ENCODE assay signal across 1 cellular context in the genomic region with DNA sequence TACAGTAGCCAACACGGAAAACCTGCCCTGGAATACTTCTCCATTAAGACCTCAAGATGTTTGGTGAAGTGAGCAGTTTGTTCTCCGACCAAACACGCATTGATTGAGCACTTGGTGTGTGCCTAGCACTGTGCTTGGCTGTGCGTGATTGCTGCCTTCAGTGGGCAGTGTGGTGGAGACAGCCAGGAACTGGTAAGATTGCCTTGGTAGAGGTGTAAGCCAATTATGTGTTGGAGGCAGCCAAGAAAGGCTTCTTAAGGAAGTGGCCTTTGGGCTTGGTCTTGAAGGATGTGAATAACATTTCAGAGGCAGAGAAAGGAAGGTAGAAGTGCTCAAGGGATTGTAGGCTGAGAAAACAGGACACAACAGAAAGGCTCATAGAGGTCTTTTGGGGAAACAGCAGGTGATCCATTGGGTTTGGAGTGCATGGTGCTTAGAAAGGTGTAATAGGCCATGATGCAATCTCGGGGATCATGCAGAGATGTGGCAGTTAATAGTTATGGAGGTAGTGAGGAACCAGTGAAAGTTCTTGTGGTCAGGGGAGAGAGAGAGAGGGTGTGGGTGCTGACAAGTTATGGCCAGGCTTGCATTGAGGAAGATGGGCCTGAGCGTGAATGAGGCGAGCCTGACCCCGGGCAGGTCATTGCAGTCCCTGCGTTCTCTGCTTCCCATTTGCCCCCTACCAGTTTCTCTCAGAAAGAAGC.
TF ChIP-seq lines count a peak whose summit lies in the region.

No MANE protein-coding gene starts in this region.

TF ChIP-seq in K562, 482 proteins besides CTCF, POLR2A, EP300 and RAD21 (continued from another document and continues in another):
- TF ChIP-seq USF1 (CRISPR knock-in tag; IDR thresholded peaks at IDR 0.05): no peak
- TF ChIP-seq HDAC2 (IDR thresholded peaks at IDR 0.05): peak; percentile 37; the same call in 1 of the 2 replicates
- no peak for TF ChIP-seq FOXP1 (CRISPR knock-in tag; IDR thresholded peaks at IDR 0.05)
- TF ChIP-seq, protein P1, sequence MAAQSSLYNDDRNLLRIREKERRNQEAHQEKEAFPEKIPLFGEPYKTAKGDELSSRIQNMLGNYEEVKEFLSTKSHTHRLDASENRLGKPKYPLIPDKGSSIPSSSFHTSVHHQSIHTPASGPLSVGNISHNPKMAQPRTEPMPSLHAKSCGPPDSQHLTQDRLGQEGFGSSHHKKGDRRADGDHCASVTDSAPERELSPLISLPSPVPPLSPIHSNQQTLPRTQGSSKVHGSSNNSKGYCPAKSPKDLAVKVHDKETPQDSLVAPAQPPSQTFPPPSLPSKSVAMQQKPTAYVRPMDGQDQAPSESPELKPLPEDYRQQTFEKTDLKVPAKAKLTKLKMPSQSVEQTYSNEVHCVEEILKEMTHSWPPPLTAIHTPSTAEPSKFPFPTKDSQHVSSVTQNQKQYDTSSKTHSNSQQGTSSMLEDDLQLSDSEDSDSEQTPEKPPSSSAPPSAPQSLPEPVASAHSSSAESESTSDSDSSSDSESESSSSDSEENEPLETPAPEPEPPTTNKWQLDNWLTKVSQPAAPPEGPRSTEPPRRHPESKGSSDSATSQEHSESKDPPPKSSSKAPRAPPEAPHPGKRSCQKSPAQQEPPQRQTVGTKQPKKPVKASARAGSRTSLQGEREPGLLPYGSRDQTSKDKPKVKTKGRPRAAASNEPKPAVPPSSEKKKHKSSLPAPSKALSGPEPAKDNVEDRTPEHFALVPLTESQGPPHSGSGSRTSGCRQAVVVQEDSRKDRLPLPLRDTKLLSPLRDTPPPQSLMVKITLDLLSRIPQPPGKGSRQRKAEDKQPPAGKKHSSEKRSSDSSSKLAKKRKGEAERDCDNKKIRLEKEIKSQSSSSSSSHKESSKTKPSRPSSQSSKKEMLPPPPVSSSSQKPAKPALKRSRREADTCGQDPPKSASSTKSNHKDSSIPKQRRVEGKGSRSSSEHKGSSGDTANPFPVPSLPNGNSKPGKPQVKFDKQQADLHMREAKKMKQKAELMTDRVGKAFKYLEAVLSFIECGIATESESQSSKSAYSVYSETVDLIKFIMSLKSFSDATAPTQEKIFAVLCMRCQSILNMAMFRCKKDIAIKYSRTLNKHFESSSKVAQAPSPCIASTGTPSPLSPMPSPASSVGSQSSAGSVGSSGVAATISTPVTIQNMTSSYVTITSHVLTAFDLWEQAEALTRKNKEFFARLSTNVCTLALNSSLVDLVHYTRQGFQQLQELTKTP (IDR thresholded peaks at IDR 0.05; ENCODE audit: low read depth in 1 of 2, partially characterized antibody in 2 of 2): peak; percentile 37 to 46
- no peak for TF ChIP-seq ARID2 (IDR thresholded peaks at IDR 0.05)
- TF ChIP-seq, protein P2, sequence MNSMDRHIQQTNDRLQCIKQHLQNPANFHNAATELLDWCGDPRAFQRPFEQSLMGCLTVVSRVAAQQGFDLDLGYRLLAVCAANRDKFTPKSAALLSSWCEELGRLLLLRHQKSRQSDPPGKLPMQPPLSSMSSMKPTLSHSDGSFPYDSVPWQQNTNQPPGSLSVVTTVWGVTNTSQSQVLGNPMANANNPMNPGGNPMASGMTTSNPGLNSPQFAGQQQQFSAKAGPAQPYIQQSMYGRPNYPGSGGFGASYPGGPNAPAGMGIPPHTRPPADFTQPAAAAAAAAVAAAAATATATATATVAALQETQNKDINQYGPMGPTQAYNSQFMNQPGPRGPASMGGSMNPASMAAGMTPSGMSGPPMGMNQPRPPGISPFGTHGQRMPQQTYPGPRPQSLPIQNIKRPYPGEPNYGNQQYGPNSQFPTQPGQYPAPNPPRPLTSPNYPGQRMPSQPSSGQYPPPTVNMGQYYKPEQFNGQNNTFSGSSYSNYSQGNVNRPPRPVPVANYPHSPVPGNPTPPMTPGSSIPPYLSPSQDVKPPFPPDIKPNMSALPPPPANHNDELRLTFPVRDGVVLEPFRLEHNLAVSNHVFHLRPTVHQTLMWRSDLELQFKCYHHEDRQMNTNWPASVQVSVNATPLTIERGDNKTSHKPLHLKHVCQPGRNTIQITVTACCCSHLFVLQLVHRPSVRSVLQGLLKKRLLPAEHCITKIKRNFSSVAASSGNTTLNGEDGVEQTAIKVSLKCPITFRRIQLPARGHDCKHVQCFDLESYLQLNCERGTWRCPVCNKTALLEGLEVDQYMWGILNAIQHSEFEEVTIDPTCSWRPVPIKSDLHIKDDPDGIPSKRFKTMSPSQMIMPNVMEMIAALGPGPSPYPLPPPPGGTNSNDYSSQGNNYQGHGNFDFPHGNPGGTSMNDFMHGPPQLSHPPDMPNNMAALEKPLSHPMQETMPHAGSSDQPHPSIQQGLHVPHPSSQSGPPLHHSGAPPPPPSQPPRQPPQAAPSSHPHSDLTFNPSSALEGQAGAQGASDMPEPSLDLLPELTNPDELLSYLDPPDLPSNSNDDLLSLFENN (IDR thresholded peaks at IDR 0.05; ENCODE audit: low read depth in 2 of 2, low read length in 2 of 2): no peak
- TF ChIP-seq ZNF436 (CRISPR knock-in tag; IDR thresholded peaks at IDR 0.05): no peak
- no peak for TF ChIP-seq CHD2 (IDR thresholded peaks at IDR 0.05; ENCODE audit: low read depth, low read length)
- peak; percentile 37; the same call in 1 of the 2 replicates for TF ChIP-seq JUND (IDR thresholded peaks at IDR 0.05; ENCODE audit: borderline replicate concordance, low read depth, low read length)
- no peak; the same call in 2 of the 3 replicates for TF ChIP-seq JUND (tag; IDR thresholded peaks at IDR 0.05; ENCODE audit: borderline replicate concordance, low read depth, low read length)
- no peak for TF ChIP-seq POLR2B (IDR thresholded peaks at IDR 0.05; ENCODE audit: low read depth, partially characterized antibody)
- TF ChIP-seq, protein P3, sequence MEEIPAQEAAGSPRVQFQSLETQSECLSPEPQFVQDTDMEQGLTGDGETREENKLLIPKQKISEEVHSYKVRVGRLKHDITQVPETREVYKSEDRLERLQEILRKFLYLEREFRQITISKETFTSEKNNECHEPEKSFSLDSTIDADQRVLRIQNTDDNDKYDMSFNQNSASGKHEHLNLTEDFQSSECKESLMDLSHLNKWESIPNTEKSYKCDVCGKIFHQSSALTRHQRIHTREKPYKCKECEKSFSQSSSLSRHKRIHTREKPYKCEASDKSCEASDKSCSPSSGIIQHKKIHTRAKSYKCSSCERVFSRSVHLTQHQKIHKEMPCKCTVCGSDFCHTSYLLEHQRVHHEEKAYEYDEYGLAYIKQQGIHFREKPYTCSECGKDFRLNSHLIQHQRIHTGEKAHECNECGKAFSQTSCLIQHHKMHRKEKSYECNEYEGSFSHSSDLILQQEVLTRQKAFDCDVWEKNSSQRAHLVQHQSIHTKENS (CRISPR knock-in tag; IDR thresholded peaks at IDR 0.05): no peak
- TF ChIP-seq, protein P4, sequence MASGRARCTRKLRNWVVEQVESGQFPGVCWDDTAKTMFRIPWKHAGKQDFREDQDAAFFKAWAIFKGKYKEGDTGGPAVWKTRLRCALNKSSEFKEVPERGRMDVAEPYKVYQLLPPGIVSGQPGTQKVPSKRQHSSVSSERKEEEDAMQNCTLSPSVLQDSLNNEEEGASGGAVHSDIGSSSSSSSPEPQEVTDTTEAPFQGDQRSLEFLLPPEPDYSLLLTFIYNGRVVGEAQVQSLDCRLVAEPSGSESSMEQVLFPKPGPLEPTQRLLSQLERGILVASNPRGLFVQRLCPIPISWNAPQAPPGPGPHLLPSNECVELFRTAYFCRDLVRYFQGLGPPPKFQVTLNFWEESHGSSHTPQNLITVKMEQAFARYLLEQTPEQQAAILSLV (tag; IDR thresholded peaks at IDR 0.05): peak; percentile 32; the same call in 1 of the 2 replicates
- peak; percentile 23; the same call in 1 of the 2 replicates for TF ChIP-seq HLTF (IDR thresholded peaks at IDR 0.05)
- TF ChIP-seq, protein P5, sequence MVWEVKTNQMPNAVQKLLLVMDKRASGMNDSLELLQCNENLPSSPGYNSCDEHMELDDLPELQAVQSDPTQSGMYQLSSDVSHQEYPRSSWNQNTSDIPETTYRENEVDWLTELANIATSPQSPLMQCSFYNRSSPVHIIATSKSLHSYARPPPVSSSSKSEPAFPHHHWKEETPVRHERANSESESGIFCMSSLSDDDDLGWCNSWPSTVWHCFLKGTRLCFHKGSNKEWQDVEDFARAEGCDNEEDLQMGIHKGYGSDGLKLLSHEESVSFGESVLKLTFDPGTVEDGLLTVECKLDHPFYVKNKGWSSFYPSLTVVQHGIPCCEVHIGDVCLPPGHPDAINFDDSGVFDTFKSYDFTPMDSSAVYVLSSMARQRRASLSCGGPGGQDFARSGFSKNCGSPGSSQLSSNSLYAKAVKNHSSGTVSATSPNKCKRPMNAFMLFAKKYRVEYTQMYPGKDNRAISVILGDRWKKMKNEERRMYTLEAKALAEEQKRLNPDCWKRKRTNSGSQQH (CRISPR knock-in tag; IDR thresholded peaks at IDR 0.05): no peak
- no peak for TF ChIP-seq CCNT2 (IDR thresholded peaks at IDR 0.05; ENCODE audit: borderline replicate concordance, extremely low read depth, insufficient read length, low read depth, low read length)
- no peak for TF ChIP-seq NR2C2 (CRISPR knock-in tag; IDR thresholded peaks at IDR 0.05)
- TF ChIP-seq NR2C2 (tag; IDR thresholded peaks at IDR 0.05): peak; percentile 85
- TF ChIP-seq HMGN3 (IDR thresholded peaks at IDR 0.05; ENCODE audit: borderline replicate concordance, extremely low read depth, insufficient read length, low read depth, low read length): no peak
- no peak for TF ChIP-seq NFE2L1 (tag; IDR thresholded peaks at IDR 0.05; ENCODE audit: borderline replicate concordance, low read depth)
- peak; percentile 86 for TF ChIP-seq CEBPG (CRISPR knock-in tag; IDR thresholded peaks at IDR 0.05)
- TF ChIP-seq CEBPG (tag; conservative IDR thresholded peaks at IDR 0.05 in 1 of 2, IDR thresholded peaks at IDR 0.05 in 1 of 2): peak; percentile 86 to 91
- TF ChIP-seq RNF2 (IDR thresholded peaks at IDR 0.05): peak; percentile 23; the same call in 1 of the 2 replicates
- TF ChIP-seq, protein P6, sequence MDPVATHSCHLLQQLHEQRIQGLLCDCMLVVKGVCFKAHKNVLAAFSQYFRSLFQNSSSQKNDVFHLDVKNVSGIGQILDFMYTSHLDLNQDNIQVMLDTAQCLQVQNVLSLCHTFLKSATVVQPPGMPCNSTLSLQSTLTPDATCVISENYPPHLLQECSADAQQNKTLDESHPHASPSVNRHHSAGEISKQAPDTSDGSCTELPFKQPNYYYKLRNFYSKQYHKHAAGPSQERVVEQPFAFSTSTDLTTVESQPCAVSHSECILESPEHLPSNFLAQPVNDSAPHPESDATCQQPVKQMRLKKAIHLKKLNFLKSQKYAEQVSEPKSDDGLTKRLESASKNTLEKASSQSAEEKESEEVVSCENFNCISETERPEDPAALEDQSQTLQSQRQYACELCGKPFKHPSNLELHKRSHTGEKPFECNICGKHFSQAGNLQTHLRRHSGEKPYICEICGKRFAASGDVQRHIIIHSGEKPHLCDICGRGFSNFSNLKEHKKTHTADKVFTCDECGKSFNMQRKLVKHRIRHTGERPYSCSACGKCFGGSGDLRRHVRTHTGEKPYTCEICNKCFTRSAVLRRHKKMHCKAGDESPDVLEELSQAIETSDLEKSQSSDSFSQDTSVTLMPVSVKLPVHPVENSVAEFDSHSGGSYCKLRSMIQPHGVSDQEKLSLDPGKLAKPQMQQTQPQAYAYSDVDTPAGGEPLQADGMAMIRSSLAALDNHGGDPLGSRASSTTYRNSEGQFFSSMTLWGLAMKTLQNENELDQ (CRISPR knock-in tag; IDR thresholded peaks at IDR 0.05; ENCODE audit: borderline replicate concordance): no peak
- TF ChIP-seq MECOM (CRISPR knock-in tag; IDR thresholded peaks at IDR 0.05): no peak
- no peak for TF ChIP-seq PYGO2 (tag; IDR thresholded peaks at IDR 0.05)
- no peak for TF ChIP-seq PATZ1 (CRISPR knock-in tag; IDR thresholded peaks at IDR 0.05; ENCODE audit: borderline replicate concordance)
- no peak for TF ChIP-seq NFIC (IDR thresholded peaks at IDR 0.05)
- peak in 1 of 2 experiments; percentile 42; a peak in 1 of 4 replicates for TF ChIP-seq HDAC1 (IDR thresholded peaks at IDR 0.05)
- peak; percentile 69; the same call in 1 of the 2 replicates for TF ChIP-seq EHMT2 (IDR thresholded peaks at IDR 0.05)
- peak; percentile 30; the same call in 1 of the 2 replicates for TF ChIP-seq EP400 (IDR thresholded peaks at IDR 0.05)
- no peak for TF ChIP-seq MCM2 (IDR thresholded peaks at IDR 0.05; ENCODE audit: low read depth)
- TF ChIP-seq, protein P7, sequence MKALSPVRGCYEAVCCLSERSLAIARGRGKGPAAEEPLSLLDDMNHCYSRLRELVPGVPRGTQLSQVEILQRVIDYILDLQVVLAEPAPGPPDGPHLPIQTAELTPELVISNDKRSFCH (CRISPR knock-in tag; IDR thresholded peaks at IDR 0.05): no peak
- TF ChIP-seq, protein P7 (tag; IDR thresholded peaks at IDR 0.05): 0 out of 2 replicates have a peak, but pooled peaks have one; percentile 43
- TF ChIP-seq ZSCAN29 (IDR thresholded peaks at IDR 0.05): no peak
- peak in 1 of 2 experiments; percentile 27; a peak in 1 of 4 replicates for TF ChIP-seq TRIM24 (IDR thresholded peaks at IDR 0.05)
- no peak for TF ChIP-seq ZFP30 (CRISPR knock-in tag; IDR thresholded peaks at IDR 0.05; ENCODE audit: borderline replicate concordance)
- 0 out of 2 replicates have a peak, but pooled peaks have one; percentile 51 for TF ChIP-seq ATF7 (IDR thresholded peaks at IDR 0.05)
- no peak for TF ChIP-seq VEZF1 (CRISPR knock-in tag; IDR thresholded peaks at IDR 0.05)
